In the genomic region with DNA sequence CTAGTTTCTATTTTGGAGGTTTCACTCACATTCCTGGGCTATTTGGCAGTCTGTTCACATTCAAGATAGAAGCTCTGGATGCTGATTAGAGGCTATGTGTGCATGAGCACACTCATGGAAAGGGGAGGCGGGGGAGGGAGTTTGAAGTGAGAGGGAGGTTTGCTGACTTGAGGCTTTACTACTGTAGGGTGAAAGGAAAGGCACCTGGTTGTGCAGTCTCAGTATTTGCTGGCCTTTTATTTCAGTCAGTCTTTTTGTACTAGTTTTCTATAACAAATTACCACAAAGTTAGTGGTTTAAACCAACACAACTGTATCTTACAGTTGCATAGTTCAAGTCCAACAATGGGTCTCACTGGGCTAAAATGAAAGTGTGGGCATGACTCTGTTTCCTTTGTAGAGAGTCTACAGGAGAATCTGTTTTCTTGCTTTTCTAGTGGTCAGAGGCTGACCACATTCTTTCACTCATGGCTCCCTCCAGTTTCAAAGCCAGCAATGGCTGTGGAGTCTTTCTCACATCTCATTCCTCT, we compare ENCODE assay signal across 11 cellular contexts. TPM values are rescaled to one million over a fixed set of nuclear protein-coding genes. Genes with fewer than 3 reads are reported as not detected.
DNase-seq lines count a peak whose midpoint lies in the region; ATAC-seq and TF ChIP-seq lines count a peak whose summit lies in the region.
"Had no signal": no experiment of that assay in that cellular context is flagged by ENCODE, and none has a peak within 500 bp of the region (broad histone marks: within the 10 kb centered on the region; RNA-seq: fewer than 3 reads in every experiment).

No MANE protein-coding gene starts in this region.

- H3K36me3 ChIP-seq in ascending aorta, result no peaks in the 10 kb centered on the region

- H3K9me3 Mint-ChIP-seq in activated naive CD8-positive, alpha-beta T cell treated with anti-CD3 and anti-CD28 coated beads, Interleukin-2, amount 50 U/mL, for 24 hours, result no peaks in the 10 kb centered on the region
- H3K9me3 Mint-ChIP-seq in osteocyte (ENCODE audit: unreplicated experiment), result no peaks in the 10 kb centered on the region

- peak overlapping the region; percentile 41 for H3K27ac Mint-ChIP-seq in activated naive CD8-positive, alpha-beta T cell treated with anti-CD3 and anti-CD28 coated beads, Interleukin-2, amount 50 U/mL, for 24 hours
- no peak overlapping the region for H3K27ac Mint-ChIP-seq in osteocyte (ENCODE audit: unreplicated experiment)
- H3K27ac Mint-ChIP-seq: T-helper 1 cell treated with Interleukin-12 subunit alpha and Interleukin-12 subunit beta and Interleukin-4 antibody, amounts not matched to agents 30 μg/mL and 1 μg/mL, for 36 hours had no signal

- peaks cover 46% of the 10 kb centered on the region for H3K4me1 Mint-ChIP-seq in activated naive CD8-positive, alpha-beta T cell treated with anti-CD3 and anti-CD28 coated beads, Interleukin-2, amount 50 U/mL, for 24 hours
- H3K4me1 Mint-ChIP-seq in osteocyte (ENCODE audit: unreplicated experiment), result no peaks in the 10 kb centered on the region

- H3K4me3 Mint-ChIP-seq in activated naive CD8-positive, alpha-beta T cell treated with anti-CD3 and anti-CD28 coated beads, Interleukin-2, amount 50 U/mL, for 24 hours, result no peak overlapping the region
- no peak overlapping the region for H3K4me3 Mint-ChIP-seq in osteocyte (ENCODE audit: unreplicated experiment)
- H3K4me3 Mint-ChIP-seq: T-helper 1 cell treated with Interleukin-12 subunit alpha and Interleukin-12 subunit beta and Interleukin-4 antibody, amounts not matched to agents 30 μg/mL and 1 μg/mL, for 36 hours had no signal

- intact Hi-C loops in ascending aorta (cut with DNase I), result no loop called here

- no peak overlapping the region for H3K27ac ChIP-seq in ascending aorta

- peaks cover 2% of the 10 kb centered on the region for H3K36me3 Mint-ChIP-seq in activated naive CD8-positive, alpha-beta T cell treated with anti-CD3 and anti-CD28 coated beads, Interleukin-2, amount 50 U/mL, for 24 hours (ENCODE audit: low read depth)
- no peaks in the 10 kb centered on the region for H3K36me3 Mint-ChIP-seq in osteocyte (ENCODE audit: unreplicated experiment)

- no peaks in the 10 kb centered on the region for H3K27me3 Mint-ChIP-seq in activated naive CD8-positive, alpha-beta T cell treated with anti-CD3 and anti-CD28 coated beads, Interleukin-2, amount 50 U/mL, for 24 hours
- H3K27me3 Mint-ChIP-seq in osteocyte (ENCODE audit: unreplicated experiment), result peaks cover 51% of the 10 kb centered on the region

- no peak for DNase-seq in activated naive CD8-positive, alpha-beta T cell treated with anti-CD3 and anti-CD28 coated beads, Interleukin-2, amount 50 U/mL, for 24 hours
- no peak for DNase-seq in stimulated activated CD4-positive, alpha-beta T cell treated with anti-CD3 and anti-CD28 coated beads, Interleukin-4, amount 100 ng/mL, for 24 hours
- no peak for DNase-seq in ascending aorta (ENCODE audit: low spot score in 2 of 2)
- DNase-seq in GM13976 (ENCODE audit: low spot score), result no peak
- no peak for DNase-seq in osteocyte (ENCODE audit: extremely low spot score, unreplicated experiment)
- DNase-seq: NCI-H2107 had no signal

- TF ChIP-seq CTCF in ascending aorta (IDR thresholded peaks at IDR 0.05) (no peak), GM13976 (IDR thresholded peaks at IDR 0.05; ENCODE audit: borderline replicate concordance, control extremely low read depth, extremely low read depth, insufficient read depth, missing control alignments) (no peak), osteocyte (IDR thresholded peaks at IDR 0.05) (no peak)

- H3K27me3 ChIP-seq in ascending aorta, result no peaks in the 10 kb centered on the region

- H3K4me1 ChIP-seq in ascending aorta, result no peaks in the 10 kb centered on the region

- in situ Hi-C loops in GM13976 (cut with MboI; ENCODE audit: low sequenced_read_pairs, unreplicated experiment), result no loop called here

- no peak overlapping the region for H3K4me3 ChIP-seq in ascending aorta

- no peaks in the 10 kb centered on the region for H3K9me3 ChIP-seq in ascending aorta

- ATAC-seq in GM18502 (IDR thresholded peaks at IDR 0.05; ENCODE audit: poor library complexity, unreplicated experiment) (peak; percentile 89), GM21367 (IDR thresholded peaks at IDR 0.05; ENCODE audit: unreplicated experiment) (peak; percentile 87), HG03095 (IDR thresholded peaks at IDR 0.05; ENCODE audit: unreplicated experiment) (peak; percentile 88)
- peak; percentile 76 for ATAC-seq in activated naive CD8-positive, alpha-beta T cell treated with anti-CD3 and anti-CD28 coated beads, Interleukin-2, amount 50 U/mL, for 24 hours
- ATAC-seq: HCT116 had no signal

RNA-seq across cellular contexts. Expression of a gene that starts 47.7 kb away (rescaled TPM):
- total RNA-seq in ascending aorta (8.7 TPM), osteocyte (1.4 and 1.8 TPM in 2 replicates)

RNA-seq across cellular contexts. Expression of a gene that starts 56.0 kb away (rescaled TPM):
- total RNA-seq in ascending aorta (20.0 TPM), osteocyte (21.4 and 21.8 TPM in 2 replicates)
